In the genomic region with DNA sequence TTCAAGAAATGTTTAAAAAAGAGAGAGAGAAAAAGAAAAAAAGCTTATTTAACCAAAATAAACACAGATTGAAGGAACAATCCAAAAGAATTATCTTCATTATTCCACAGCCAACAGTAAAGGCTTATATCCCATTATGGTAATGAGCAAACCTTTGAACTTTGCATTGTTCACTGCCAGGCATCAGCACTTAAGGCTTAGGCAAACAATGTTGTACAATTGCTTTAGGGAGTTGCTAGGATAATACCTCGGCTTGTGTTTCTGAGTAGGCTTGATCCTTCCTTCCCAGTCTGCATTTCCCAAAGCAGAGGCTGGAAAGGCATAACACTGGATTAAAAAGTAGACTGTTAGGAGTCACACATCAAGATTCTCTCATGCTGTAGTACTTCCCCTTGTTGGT, we compare ENCODE assay signal across 25 cellular contexts.
DNase-seq lines count a peak whose midpoint lies in the region; ATAC-seq and TF ChIP-seq lines count a peak whose summit lies in the region.
"Had no signal": no experiment of that assay in that cellular context is flagged by ENCODE, and none has a peak within 500 bp of the region (broad histone marks: within the 10 kb centered on the region; RNA-seq: fewer than 3 reads in every experiment).

No MANE protein-coding gene starts in this region.

- TF ChIP-seq POLR2A in heart left ventricle (IDR thresholded peaks at IDR 0.05) = no peak

- no peaks in the 10 kb centered on the region for H3K4me1 Mint-ChIP-seq in HFFc6 (ENCODE audit: low read depth)
- H3K4me1 Mint-ChIP-seq: activated naive CD4-positive, alpha-beta T cell treated with anti-CD3 and anti-CD28 coated beads, Interleukin-2, amount 50 U/mL, for 24 hours; CD4-positive, alpha-beta memory T cell had no signal

- H3K27me3 Mint-ChIP-seq in HFFc6 (ENCODE audit: insufficient read depth) = 0 out of 2 replicates have a peak, but pooled peaks cover 1% of the 10 kb centered on the region
- H3K27me3 Mint-ChIP-seq: activated naive CD4-positive, alpha-beta T cell treated with anti-CD3 and anti-CD28 coated beads, Interleukin-2, amount 50 U/mL, for 24 hours; dendritic cell treated with granulocyte-macrophage colony-stimulating factor and Interleukin-4, amounts not matched to agents 40 ng/mL and 50 ng/mL, for 4 days; progenitor cell of endocrine pancreas had no signal

- H3K4me2 ChIP-seq in hepatocyte = no peak overlapping the region
- H3K4me2 ChIP-seq: smooth muscle cell had no signal

- H3K27ac ChIP-seq in hepatocyte = peak overlapping the region; percentile 20
- H3K27ac ChIP-seq in upper lobe of right lung = no peak overlapping the region
- H3K27ac ChIP-seq in heart left ventricle = no peak overlapping the region
- H3K27ac ChIP-seq: 22Rv1, cardiac muscle cell, HL-60, Peyer's patch, thoracic aorta, WERI-Rb-1 had no signal

- no peak overlapping the region for H3K4me3 ChIP-seq in hepatocyte
- H3K4me3 ChIP-seq in upper lobe of right lung = no peak overlapping the region
- no peak overlapping the region for H3K4me3 ChIP-seq in heart left ventricle
- H3K4me3 ChIP-seq: cardiac muscle cell, Peyer's patch, smooth muscle cell, thoracic aorta had no signal

- intact Hi-C loops in upper lobe of right lung (cut with DNase I) (no loop called here), heart left ventricle (cut with DNase I) (no loop called here)

- TF ChIP-seq CTCF in hepatocyte (IDR thresholded peaks at IDR 0.05; ENCODE audit: poor library complexity) = no peak
- no peak for TF ChIP-seq CTCF in upper lobe of right lung (IDR thresholded peaks at IDR 0.05)
- no peak for TF ChIP-seq CTCF in heart left ventricle (IDR thresholded peaks at IDR 0.05)
- TF ChIP-seq CTCF in HFFc6 (IDR thresholded peaks at IDR 0.05) = no peak

- H3K9me3 ChIP-seq in hepatocyte (ENCODE audit: low read depth) (no peaks in the 10 kb centered on the region), upper lobe of right lung (no peaks in the 10 kb centered on the region), heart left ventricle (peaks cover 0 to 5% (median 0%) of the 10 kb centered on the region in 12 donors)
- H3K9me3 ChIP-seq: Peyer's patch, thoracic aorta had no signal

- no peaks in the 10 kb centered on the region for H3K27me3 ChIP-seq in hepatocyte
- no peaks in the 10 kb centered on the region for H3K27me3 ChIP-seq in upper lobe of right lung
- no peaks in the 10 kb centered on the region for H3K27me3 ChIP-seq in heart left ventricle
- H3K27me3 ChIP-seq: cardiac muscle cell, Peyer's patch had no signal

- H3K36me3 ChIP-seq in hepatocyte (replicated peaks; ENCODE audit: insufficient read depth, low read depth) (no peaks in the 10 kb centered on the region), upper lobe of right lung (no peaks in the 10 kb centered on the region), heart left ventricle (no peaks in the 10 kb centered on the region)
- H3K36me3 ChIP-seq: cardiac muscle cell, Peyer's patch, thoracic aorta, WERI-Rb-1 had no signal

- H3K79me2 ChIP-seq in hepatocyte = no peaks in the 10 kb centered on the region

- 21% methylated on average over 1 of the region's 1 CpG for WGBS in hepatocyte (ENCODE audit: low lambda C conversion rate, missing lambda C conversion rate)
- WGBS in heart left ventricle, 4 donors = 46 to 84% (median 59%) methylated on average over 1 of the region's 1 CpG

- H3K36me3 Mint-ChIP-seq in HFFc6 (ENCODE audit: low read depth) = no peaks in the 10 kb centered on the region
- H3K36me3 Mint-ChIP-seq: activated naive CD4-positive, alpha-beta T cell treated with anti-CD3 and anti-CD28 coated beads, Interleukin-2, amount 50 U/mL, for 24 hours; CD4-positive, alpha-beta memory T cell had no signal

- no peak overlapping the region for H2AFZ ChIP-seq in hepatocyte

- H3K4me1 ChIP-seq in hepatocyte (ENCODE audit: insufficient read depth) = peaks cover 5% of the 10 kb centered on the region
- no peaks in the 10 kb centered on the region for H3K4me1 ChIP-seq in upper lobe of right lung
- H3K4me1 ChIP-seq in heart left ventricle = peaks cover 0 to 12% (median 0%) of the 10 kb centered on the region in 12 donors
- H3K4me1 ChIP-seq: Peyer's patch had no signal

- H3K9me2 ChIP-seq in hepatocyte (replicated peaks; ENCODE audit: insufficient read depth) = no peaks in the 10 kb centered on the region

- H3K4me3 Mint-ChIP-seq in HFFc6 = no peak overlapping the region
- H3K4me3 Mint-ChIP-seq: activated naive CD4-positive, alpha-beta T cell treated with anti-CD3 and anti-CD28 coated beads, Interleukin-2, amount 50 U/mL, for 24 hours; CD4-positive, alpha-beta memory T cell; dendritic cell treated with granulocyte-macrophage colony-stimulating factor and Interleukin-4, amounts not matched to agents 40 ng/mL and 50 ng/mL, for 4 days had no signal

- no peak overlapping the region for H3K27ac Mint-ChIP-seq in HFFc6
- H3K27ac Mint-ChIP-seq: activated naive CD4-positive, alpha-beta T cell treated with anti-CD3 and anti-CD28 coated beads, Interleukin-2, amount 50 U/mL, for 24 hours; CD4-positive, alpha-beta memory T cell; dendritic cell treated with granulocyte-macrophage colony-stimulating factor and Interleukin-4, amounts not matched to agents 40 ng/mL and 50 ng/mL, for 4 days; progenitor cell of endocrine pancreas had no signal

- peak; percentile 69 for ATAC-seq in upper lobe of right lung
- no peak for ATAC-seq in heart left ventricle
- no peak for ATAC-seq in GM21619 (IDR thresholded peaks at IDR 0.05; ENCODE audit: unreplicated experiment)

- no peaks in the 10 kb centered on the region for H4K20me1 ChIP-seq in hepatocyte (ENCODE audit: insufficient read depth, poor library complexity, severe bottlenecking)

- no peaks in the 10 kb centered on the region for H3K9me3 Mint-ChIP-seq in HFFc6
- H3K9me3 Mint-ChIP-seq: dendritic cell treated with granulocyte-macrophage colony-stimulating factor and Interleukin-4, amounts not matched to agents 40 ng/mL and 50 ng/mL, for 4 days had no signal

- DNase-seq in NCI-H1105 treated with DMSO at 0.1 percent for 48 hours (lab: John Stamatoyannopoulos, UW) = peak; percentile 3
- no peak for DNase-seq in NCI-H1105 (lab: John Stamatoyannopoulos, UW)
- DNase-seq in NCI-H345 (lab: John Stamatoyannopoulos, UW) = peak; percentile 74
- DNase-seq in hepatocyte (ENCODE audit: low spot score) = peak; percentile 48
- DNase-seq in upper lobe of right lung = no peak
- DNase-seq in heart left ventricle = no peak
- no peak for DNase-seq in HFFc6
- DNase-seq: activated CD4-positive, alpha-beta T cell treated with anti-CD3 and anti-CD28 coated beads, Interleukin-2, amount 50 U/mL, for 1 hour; anterior cingulate cortex; CD4-positive, alpha-beta memory T cell; head of caudate nucleus; NCI-H1436; Peyer's patch; stimulated activated CD4-positive, alpha-beta T cell treated with anti-CD3 and anti-CD28 coated beads, Interleukin-4, amount 100 ng/mL, for 1 hour; stimulated activated naive CD4-positive, alpha-beta T cell; WERI-Rb-1 had no signal

Comparison
In these comparisons a context has a peak if more than half of its experiments do, and no peak if none do; other contexts are left out.
1. DNase-seq: peak in NCI-H1105 treated with DMSO at 0.1 percent for 48 hours (single experiment), NCI-H345 (single experiment) and hepatocyte (single experiment); none in NCI-H1105 (single experiment), upper lobe of right lung (single experiment), heart left ventricle (0 of 5) and HFFc6 (single experiment).